In the genomic region with DNA sequence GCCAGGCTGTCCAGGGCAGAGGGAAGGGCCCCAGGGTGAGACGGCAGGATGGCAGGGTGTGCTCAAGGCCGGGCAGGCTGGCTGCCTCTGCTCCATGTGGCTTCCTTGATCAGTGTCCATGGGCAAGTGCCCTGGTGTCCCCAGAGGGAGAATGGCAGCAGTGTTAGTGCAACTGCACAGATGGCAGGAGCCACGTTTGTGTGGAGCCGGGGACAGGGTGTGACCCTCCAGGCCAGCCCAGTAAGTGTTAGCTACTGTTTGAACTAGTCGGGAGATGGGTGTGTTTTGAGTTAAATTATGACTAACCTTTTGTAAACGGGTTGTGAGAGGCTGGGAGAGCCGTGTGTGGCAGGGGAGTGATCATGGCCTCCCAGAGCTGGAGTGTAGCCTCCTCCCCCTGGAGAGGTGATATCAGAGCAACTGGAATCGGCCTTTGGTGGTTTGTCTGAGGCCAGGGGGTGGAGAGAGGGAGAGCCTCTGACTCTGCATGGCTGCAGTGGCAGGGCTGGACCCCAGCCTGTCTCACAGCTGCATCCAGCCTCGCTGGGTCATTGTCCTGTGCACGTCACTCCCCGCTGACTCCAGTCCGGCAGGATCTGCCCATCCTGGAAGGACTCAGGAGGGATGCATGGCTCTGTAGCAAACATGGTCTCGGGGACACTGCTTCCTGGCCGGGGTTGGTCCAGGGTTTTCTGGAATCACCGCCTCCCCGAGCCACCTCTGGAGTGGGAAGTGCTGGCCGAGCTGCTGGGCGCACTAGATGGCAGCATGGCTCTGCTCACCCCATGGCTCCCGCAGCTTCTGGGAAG, we compare ENCODE assay signal across 9 cellular contexts. TPM values are rescaled to one million over a fixed set of nuclear protein-coding genes. Genes with fewer than 3 reads are reported as not detected.
DNase-seq lines count a peak whose midpoint lies in the region; ATAC-seq, FAIRE-seq and TF ChIP-seq lines count a peak whose summit lies in the region.
"Had no signal": no experiment of that assay in that cellular context is flagged by ENCODE, and none has a peak within 500 bp of the region (broad histone marks: within the 10 kb centered on the region; RNA-seq: fewer than 3 reads in every experiment).

No MANE protein-coding gene starts in this region.

- peak; percentile 60 for DNase-seq in DMS153 (lab: John Stamatoyannopoulos, UW)
- peak; percentile 44 to 62 for DNase-seq in SJCRH30
- DNase-seq in globus pallidus (ENCODE audit: low spot score): peak; percentile 31
- peak; percentile 73 for DNase-seq in occipital lobe (lab: John Stamatoyannopoulos, UW)
- no peak for DNase-seq in GM12892 (ENCODE audit: insufficient read length)

- peaks cover 43% of the 10 kb centered on the region for H3K36me3 ChIP-seq in SJCRH30

- no peak for ATAC-seq in HG03571 (IDR thresholded peaks at IDR 0.05; ENCODE audit: unreplicated experiment)
- ATAC-seq in GM18858 (IDR thresholded peaks at IDR 0.05; ENCODE audit: unreplicated experiment): no peak
- no peak for ATAC-seq in GM21381 (IDR thresholded peaks at IDR 0.05; ENCODE audit: unreplicated experiment)

- no peak for TF ChIP-seq POLR2A in GM12892 (IDR thresholded peaks at IDR 0.05; ENCODE audit: low read depth, low read length)

- FAIRE-seq in GM12892 (lab: Jason Lieb, UNC): no peak
- FAIRE-seq: G401.6 had no signal

- H3K27me3 ChIP-seq in SJCRH30: no peaks in the 10 kb centered on the region

- H3K27ac ChIP-seq in SJCRH30: peak overlapping the region; percentile 58

- no peaks in the 10 kb centered on the region for H3K9me3 ChIP-seq in SJCRH30 (replicated peaks)

- no peak overlapping the region for H3K4me3 ChIP-seq in SJCRH30

- H3K4me1 ChIP-seq in SJCRH30: peaks cover 10% of the 10 kb centered on the region

RNA-seq across cellular contexts. Expression of gene AACS, which starts 27.8 kb away (rescaled TPM):
- 29.2 and 31.9 TPM in 2 replicates for total RNA-seq in SJCRH30 (2014; rRNA removed; shearing (Covaris generic))
- 25.7 TPM for total RNA-seq in occipital lobe
- polyA plus RNA-seq in GM12892 (2012; ENCODE audit: missing spikeins): 15.0 TPM
